24 cellular contexts compared by ENCODE assay signal in genomic region chr21:20306836-20307235, GRCh38.
"Had no signal": no experiment of that assay in that cellular context is flagged by ENCODE, and none has a peak within 500 bp of the region (broad histone marks: within the 10 kb centered on the region; RNA-seq: fewer than 3 reads in every experiment).

No MANE protein-coding gene starts in this region.

- H3K27me3 ChIP-seq: adrenal gland, body of pancreas, esophagus squamous epithelium, gastroesophageal sphincter had no signal

- H3K9me3 ChIP-seq: adrenal gland, body of pancreas, esophagus squamous epithelium, gastroesophageal sphincter had no signal

- H3K36me3 ChIP-seq: adrenal gland, esophagus squamous epithelium, gastroesophageal sphincter had no signal

- H3K27ac ChIP-seq: adrenal gland, body of pancreas, epithelial cell of prostate, esophagus squamous epithelium, gastroesophageal sphincter had no signal

- DNase-seq: activated CD4-positive, alpha-beta memory T cell treated with anti-CD3 and anti-CD28 coated beads for 36 hours; activated CD4-positive, alpha-beta T cell treated with anti-CD3 and anti-CD28 coated beads for 36 hours; activated CD4-positive, alpha-beta T cell treated with anti-CD3 and anti-CD28 coated beads, Interleukin-2, amount 10 ng/mL, durations not matched to agents 24 days and 14 days; activated CD4-positive, CD25-positive, alpha-beta regulatory T cell; activated CD4-positive, CD25-positive, alpha-beta regulatory T cell treated with anti-CD3 and anti-CD28 coated beads, Interleukin-2, amount 50 U/mL, for 72 hours; activated CD8-positive, alpha-beta memory T cell treated with anti-CD3 and anti-CD28 coated beads, Interleukin-2, amount 10 ng/mL, durations not matched to agents 7 days and 5 days; activated CD8-positive, alpha-beta memory T cell treated with anti-CD3 and anti-CD28 coated beads, Interleukin-2, amount 50 U/mL, for 4 hours; activated CD8-positive, alpha-beta T cell treated with anti-CD3 and anti-CD28 coated beads, Interleukin-2, amount 10 ng/mL, durations not matched to agents 7 days and 5 days; activated effector memory CD4-positive, alpha-beta T cell treated with anti-CD3 and anti-CD28 coated beads, Interleukin-2, amount 50 U/mL, for 16 hours; activated naive CD4-positive, alpha-beta T cell treated with anti-CD3 and anti-CD28 coated beads for 36 hours; activated naive CD8-positive, alpha-beta T cell treated with anti-CD3 and anti-CD28 coated beads for 36 hours; activated naive CD8-positive, alpha-beta T cell treated with anti-CD3 and anti-CD28 coated beads, Interleukin-2, amount 50 U/mL, for 24 hours; activated T-cell treated with anti-CD3 and anti-CD28 coated beads, Interleukin-2, amount 50 U/mL, for 1 hour; activated T-cell treated with anti-CD3 and anti-CD28 coated beads, Interleukin-2, amount 50 U/mL, for 48 hours; adrenal gland; aorta; body of pancreas; cortex of kidney; effector CD8-positive, alpha-beta T cell; esophagus squamous epithelium; foreskin melanocyte; T-helper 2 cell had no signal

- ATAC-seq: activated CD4-positive, alpha-beta T cell treated with anti-CD3 and anti-CD28 coated beads for 36 hours; activated CD8-positive, alpha-beta memory T cell treated with anti-CD3 and anti-CD28 coated beads, Interleukin-2, amount 10 ng/mL, durations not matched to agents 7 days and 5 days; activated CD8-positive, alpha-beta T cell treated with anti-CD3 and anti-CD28 coated beads, Interleukin-2, amount 10 ng/mL, durations not matched to agents 7 days and 5 days; activated naive CD8-positive, alpha-beta T cell treated with anti-CD3 and anti-CD28 coated beads, Interleukin-2, amount 50 U/mL, for 24 hours; body of pancreas; gastroesophageal sphincter had no signal

- H3K4me1 ChIP-seq: adrenal gland, body of pancreas, esophagus squamous epithelium, gastroesophageal sphincter had no signal

- H3K4me3 ChIP-seq: adrenal gland, body of pancreas, esophagus squamous epithelium, gastroesophageal sphincter had no signal
